In genomic region chr1:16639091-16640031, GRCh38 we compare ENCODE assay signal across 8 cellular contexts. TPM values are rescaled to one million over a fixed set of nuclear protein-coding genes. Genes with fewer than 3 reads are reported as not detected.
DNase-seq lines count a peak whose midpoint lies in the region; ATAC-seq and TF ChIP-seq lines count a peak whose summit lies in the region.
"Not testable (repeated sequence)": the region's sequence is repeated elsewhere in the genome, so short reads cannot be mapped to it uniquely, and the experiment has no call there.

No MANE protein-coding gene starts in this region.

- H3K9ac ChIP-seq in endodermal cell (ENCODE audit: extremely low read depth, low read length, poor library complexity, severe bottlenecking) = not testable (repeated sequence)
- peak overlapping the region; percentile 5 for H3K9ac ChIP-seq in neural progenitor cell

- not testable (repeated sequence) for H3K27me3 ChIP-seq in endodermal cell (ENCODE audit: control insufficient read depth, insufficient read depth, low read length, poor library complexity, severe bottlenecking); neural progenitor cell; spleen (replicated peaks in 1 of 7)

- H3K79me2 ChIP-seq in neural progenitor cell (ENCODE audit: low read depth) = peaks cover 71% of the 10 kb centered on the region

- not testable (repeated sequence) for H3K9me3 Mint-ChIP-seq in CD14-positive monocyte; activated CD4-positive, alpha-beta memory T cell treated with anti-CD3 and anti-CD28 coated beads, Interleukin-2, amount 10 ng/mL, durations not matched to agents 7 days and 5 days; activated naive CD4-positive, alpha-beta T cell treated with anti-CD3 and anti-CD28 coated beads, Interleukin-2, amount 10 ng/mL, durations not matched to agents 7 days and 5 days; endodermal cell; neural progenitor cell

- not testable (repeated sequence) for H3K36me3 ChIP-seq in endodermal cell (ENCODE audit: control insufficient read depth, insufficient read depth, low read length); neural progenitor cell
- H3K36me3 ChIP-seq in spleen = peaks cover 0 to 59% (median 8%) of the 10 kb centered on the region in 6 donors

- H3K27me3 Mint-ChIP-seq in CD14-positive monocyte (ENCODE audit: low read depth in 3 of 3); activated CD4-positive, alpha-beta memory T cell treated with anti-CD3 and anti-CD28 coated beads, Interleukin-2, amount 10 ng/mL, durations not matched to agents 7 days and 5 days; activated naive CD4-positive, alpha-beta T cell treated with anti-CD3 and anti-CD28 coated beads, Interleukin-2, amount 10 ng/mL, durations not matched to agents 7 days and 5 days; endodermal cell (ENCODE audit: insufficient read depth); neural progenitor cell (ENCODE audit: insufficient read depth, low read depth): not testable (repeated sequence)

- H3K27ac Mint-ChIP-seq in CD14-positive monocyte; activated CD4-positive, alpha-beta memory T cell treated with anti-CD3 and anti-CD28 coated beads, Interleukin-2, amount 10 ng/mL, durations not matched to agents 7 days and 5 days; activated naive CD4-positive, alpha-beta T cell treated with anti-CD3 and anti-CD28 coated beads, Interleukin-2, amount 10 ng/mL, durations not matched to agents 7 days and 5 days; endodermal cell; neural progenitor cell: not testable (repeated sequence)

- TF ChIP-seq POLR2A in spleen (IDR thresholded peaks at IDR 0.05) = not testable (repeated sequence)

- not testable (repeated sequence) for H3K36me3 Mint-ChIP-seq in CD14-positive monocyte; activated CD4-positive, alpha-beta memory T cell treated with anti-CD3 and anti-CD28 coated beads, Interleukin-2, amount 10 ng/mL, durations not matched to agents 7 days and 5 days (ENCODE audit: low read depth); activated naive CD4-positive, alpha-beta T cell treated with anti-CD3 and anti-CD28 coated beads, Interleukin-2, amount 10 ng/mL, durations not matched to agents 7 days and 5 days; endodermal cell (ENCODE audit: low read depth); neural progenitor cell

- H3K4me3 Mint-ChIP-seq in CD14-positive monocyte; activated CD4-positive, alpha-beta memory T cell treated with anti-CD3 and anti-CD28 coated beads, Interleukin-2, amount 10 ng/mL, durations not matched to agents 7 days and 5 days; activated naive CD4-positive, alpha-beta T cell treated with anti-CD3 and anti-CD28 coated beads, Interleukin-2, amount 10 ng/mL, durations not matched to agents 7 days and 5 days; endodermal cell; neural progenitor cell: not testable (repeated sequence)

- not testable (repeated sequence) for H3K27ac ChIP-seq in endodermal cell (ENCODE audit: low read depth, low read length); neural progenitor cell; spleen

- H3K9me3 ChIP-seq in endodermal cell (ENCODE audit: control insufficient read depth, low read length); neural progenitor cell (ENCODE audit: low read depth); spleen: not testable (repeated sequence)

- H2AFZ ChIP-seq in neural progenitor cell (replicated peaks) = not testable (repeated sequence)

- H3K4me1 ChIP-seq in endodermal cell (ENCODE audit: control insufficient read depth, insufficient read depth, low read length) (peaks cover 11% of the 10 kb centered on the region), neural progenitor cell (peaks cover 10% of the 10 kb centered on the region), spleen (peaks cover 23 to 52% (median 37%) of the 10 kb centered on the region in 6 donors)

- CTCF ChIA-PET in activated CD4-positive, alpha-beta memory T cell treated with anti-CD3 and anti-CD28 coated beads, Interleukin-2, amount 10 ng/mL, durations not matched to agents 7 days and 5 days (lab: Charles Lee) = not testable (repeated sequence)
- CTCF ChIA-PET in activated naive CD4-positive, alpha-beta T cell treated with anti-CD3 and anti-CD28 coated beads, Interleukin-2, amount 10 ng/mL, durations not matched to agents 7 days and 5 days (lab: Charles Lee) = interaction anchor here (1.0 to 1.2 kb wide), 2 partner anchors 15 to 19 kb away, joined by 3 read pairs; no protein-coding TSS in a partner anchor

- H3K4me2 ChIP-seq in neural progenitor cell = not testable (repeated sequence)

- peak; percentile 50 for DNase-seq in CD14-positive monocyte (ENCODE audit: low spot score)
- peak; percentile 78 for DNase-seq in NCI-H2196 (lab: John Stamatoyannopoulos, UW; ENCODE audit: unreplicated experiment)
- DNase-seq in activated CD4-positive, alpha-beta memory T cell treated with anti-CD3 and anti-CD28 coated beads, Interleukin-2, amount 10 ng/mL, durations not matched to agents 7 days and 5 days = peak; percentile 15
- peak; percentile 18 for DNase-seq in activated naive CD4-positive, alpha-beta T cell treated with anti-CD3 and anti-CD28 coated beads, Interleukin-2, amount 10 ng/mL, durations not matched to agents 7 days and 5 days
- peak; percentile 88 for DNase-seq in endodermal cell
- peak; percentile 48 for DNase-seq in left lobe of liver (ENCODE audit: low spot score)
- not testable (repeated sequence) for DNase-seq in neural progenitor cell (ENCODE audit: low spot score)
- peak; percentile 77 for DNase-seq in spleen

- intact Hi-C loops in CD14-positive monocyte (cut with micrococcal nuclease) = loop anchor here in 1 of 2 donors (10.0 kb wide), 1 partner anchor 265 kb away; no protein-coding TSS in a partner anchor
- intact Hi-C loops in spleen (cut with DNase I; ENCODE audit: low total_unique reads) = not testable (repeated sequence)

- POLR2A ChIA-PET in activated CD4-positive, alpha-beta memory T cell treated with anti-CD3 and anti-CD28 coated beads, Interleukin-2, amount 10 ng/mL, durations not matched to agents 7 days and 5 days (lab: Charles Lee) = not testable (repeated sequence)

- peaks cover 10% of the 10 kb centered on the region for H4K20me1 ChIP-seq in neural progenitor cell (ENCODE audit: low read depth)

- TF ChIP-seq CTCF in CD14-positive monocyte (IDR thresholded peaks at IDR 0.05); neural progenitor cell (IDR thresholded peaks at IDR 0.05); spleen (IDR thresholded peaks at IDR 0.05 in 8 of 11, conservative IDR thresholded peaks at IDR 0.05 in 3 of 11): not testable (repeated sequence)
- peak; percentile 61 for TF ChIP-seq CTCF in endodermal cell (conservative IDR thresholded peaks at IDR 0.05)

- WGBS in endodermal cell (ENCODE audit: insufficient coverage in 1 of 2, insufficient read length in 1 of 2), 2 experiments = 72 to 75% methylated on average over 9 to 11 of the region's 11 CpGs
- 82 to 89% (median 88%) methylated on average over 11 of the region's 11 CpGs for WGBS in spleen, 5 donors

- ATAC-seq in left lobe of liver = not testable (repeated sequence)

- not testable (repeated sequence) for H3K4me3 ChIP-seq in endodermal cell (ENCODE audit: low read length); neural progenitor cell; spleen

- H3K4me1 Mint-ChIP-seq in CD14-positive monocyte; activated CD4-positive, alpha-beta memory T cell treated with anti-CD3 and anti-CD28 coated beads, Interleukin-2, amount 10 ng/mL, durations not matched to agents 7 days and 5 days; activated naive CD4-positive, alpha-beta T cell treated with anti-CD3 and anti-CD28 coated beads, Interleukin-2, amount 10 ng/mL, durations not matched to agents 7 days and 5 days; endodermal cell; neural progenitor cell: not testable (repeated sequence)

- not testable (repeated sequence) for H3F3A ChIP-seq in neural progenitor cell (ENCODE audit: low read depth)

RNA-seq across cellular contexts. Expression of gene NBPF1, which starts 26.0 kb away (rescaled TPM):
- polyA plus RNA-seq in CD14-positive monocyte (1 to 10 TPM; 2.6 to 4.3 TPM), spleen (1 to 10 TPM; 1.3 to 7.2 (median 2.9) TPM)
- 1 to 10 TPM; 1.7 to 2.2 TPM for total RNA-seq in activated CD4-positive, alpha-beta memory T cell treated with anti-CD3 and anti-CD28 coated beads, Interleukin-2, amount 10 ng/mL, durations not matched to agents 7 days and 5 days
- total RNA-seq in endodermal cell (10 to 100 TPM; 39.2 to 42.5 TPM), left lobe of liver (23.0 TPM), neural progenitor cell (ENCODE audit: low replicate concordance) (54.9 and 69.9 TPM in 2 replicates), spleen (10 to 100 TPM; 22.0 to 60.7 (median 33.7) TPM)
- polyA plus RNA-seq in endodermal cell (2013, experiment 1 of 2) = 37.2 TPM
- 29.5 TPM for polyA plus RNA-seq in endodermal cell (2013, experiment 2 of 2)

RNA-seq across cellular contexts. Expression of gene RNU1-3, which starts 27.4 kb away (rescaled TPM):
- not detected for polyA plus RNA-seq in CD14-positive monocyte
- 1,000 to 10,000 TPM; 1,570 to 1,691 TPM for total RNA-seq in activated CD4-positive, alpha-beta memory T cell treated with anti-CD3 and anti-CD28 coated beads, Interleukin-2, amount 10 ng/mL, durations not matched to agents 7 days and 5 days
- total RNA-seq in endodermal cell = 1,000 to 10,000 TPM; 2,483 to 3,611 TPM
- 11,872 TPM for polyA plus RNA-seq in endodermal cell (2013, experiment 1 of 2)
- 14,577 TPM for polyA plus RNA-seq in endodermal cell (2013, experiment 2 of 2)
- 1,159 TPM for total RNA-seq in left lobe of liver
- under 0.01 TPM in 2 replicates for total RNA-seq in neural progenitor cell (ENCODE audit: low replicate concordance)
- total RNA-seq in spleen = 1,000 to 10,000 TPM in 4 of 7 donors, under 1 TPM in 3; under 0.01 to 8,075 (median 6,234) TPM
- polyA plus RNA-seq in spleen = not detected
